Comparison of ENCODE assay signal across 17 cellular contexts in the genomic region with DNA sequence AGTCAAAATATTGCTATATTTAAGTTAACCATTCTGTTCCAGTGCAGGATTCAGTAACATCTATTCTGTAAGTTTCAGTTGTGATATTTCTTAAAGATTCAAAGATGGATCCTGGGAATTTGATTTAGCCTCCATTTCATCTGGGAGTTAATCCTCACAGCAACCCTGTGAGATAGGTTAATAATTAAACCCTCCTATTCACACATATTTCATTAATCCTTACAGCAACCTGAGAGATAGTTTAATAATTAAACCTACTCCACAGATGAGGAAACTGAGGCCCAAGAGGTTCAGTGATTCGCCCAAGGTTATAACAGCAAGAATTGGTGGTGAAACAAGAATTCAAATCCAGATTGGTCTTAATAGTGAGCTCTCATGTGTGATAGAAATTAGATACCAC. TPM values are rescaled to one million over a fixed set of nuclear protein-coding genes. Genes with fewer than 3 reads are reported as not detected.
A peak's percentile ranks its signal among the peaks of the same experiment; 100 is the strongest.
DNase-seq lines count a peak whose midpoint lies in the region; ATAC-seq and TF ChIP-seq lines count a peak whose summit lies in the region.
"Had no signal": no experiment of that assay in that cellular context is flagged by ENCODE, and none has a peak within 500 bp of the region (broad histone marks: within the 10 kb centered on the region; RNA-seq: fewer than 3 reads in every experiment).

No MANE protein-coding gene starts in this region.

- no peak overlapping the region for H2AFZ ChIP-seq in neural progenitor cell (replicated peaks)

- H3K4me3 ChIP-seq in endodermal cell (ENCODE audit: low read length): peak overlapping the region; percentile 50
- H3K4me3 ChIP-seq in neural progenitor cell: no peak overlapping the region
- H3K4me3 ChIP-seq: GM12878 had no signal

- peak overlapping the region; percentile 50 for H3K27ac Mint-ChIP-seq in activated naive CD4-positive, alpha-beta T cell treated with anti-CD3 and anti-CD28 coated beads for 36 hours
- H3K27ac Mint-ChIP-seq in endodermal cell (peak overlapping the region; percentile 33), neural progenitor cell (no peak overlapping the region)

- 88 to 100% methylated on average over 1 of the region's 1 CpG for WGBS in endodermal cell (ENCODE audit: insufficient coverage in 1 of 2, insufficient read length in 1 of 2), 2 experiments

- peaks cover 60% of the 10 kb centered on the region for H4K20me1 ChIP-seq in neural progenitor cell (ENCODE audit: low read depth)

- H3K27me3 Mint-ChIP-seq in activated naive CD4-positive, alpha-beta T cell treated with anti-CD3 and anti-CD28 coated beads for 36 hours (ENCODE audit: low read depth): no peaks in the 10 kb centered on the region
- no peaks in the 10 kb centered on the region for H3K27me3 Mint-ChIP-seq in endodermal cell (ENCODE audit: insufficient read depth)
- no peaks in the 10 kb centered on the region for H3K27me3 Mint-ChIP-seq in neural progenitor cell (ENCODE audit: insufficient read depth, low read depth)
- H3K27me3 Mint-ChIP-seq: CD4-positive, alpha-beta memory T cell had no signal

- no peak for ATAC-seq in GM19455 (IDR thresholded peaks at IDR 0.05; ENCODE audit: unreplicated experiment)

- H3K9me3 ChIP-seq in endodermal cell (ENCODE audit: control insufficient read depth, low read length): no peaks in the 10 kb centered on the region
- no peaks in the 10 kb centered on the region for H3K9me3 ChIP-seq in neural progenitor cell (ENCODE audit: low read depth)

- TF ChIP-seq CTCF in endodermal cell (conservative IDR thresholded peaks at IDR 0.05) (no peak), neural progenitor cell (IDR thresholded peaks at IDR 0.05) (no peak)

- H3K79me2 ChIP-seq in neural progenitor cell (ENCODE audit: low read depth): peaks cover 83% of the 10 kb centered on the region

- H3K4me3 Mint-ChIP-seq in activated naive CD4-positive, alpha-beta T cell treated with anti-CD3 and anti-CD28 coated beads for 36 hours: no peak overlapping the region
- H3K4me3 Mint-ChIP-seq in endodermal cell (peak overlapping the region; percentile 14), neural progenitor cell (no peak overlapping the region)
- H3K4me3 Mint-ChIP-seq: CD4-positive, alpha-beta memory T cell had no signal

- peaks cover 12% of the 10 kb centered on the region for H3K4me1 ChIP-seq in endodermal cell (ENCODE audit: control insufficient read depth, insufficient read depth, low read length)
- no peaks in the 10 kb centered on the region for H3K4me1 ChIP-seq in neural progenitor cell

- H3K27ac ChIP-seq in endodermal cell (ENCODE audit: low read depth, low read length): no peak overlapping the region
- peak overlapping the region; percentile 54 for H3K27ac ChIP-seq in neural progenitor cell

- H3F3A ChIP-seq in neural progenitor cell (ENCODE audit: low read depth): peaks cover 51% of the 10 kb centered on the region

- in situ Hi-C loops in Caki2 (cut with HindIII; ENCODE audit: low pct_unique_long_range_greater_than_20kb, low sequenced_read_pairs): no loop called here

- H3K36me3 ChIP-seq in endodermal cell (ENCODE audit: control insufficient read depth, insufficient read depth, low read length) (peaks cover 70% of the 10 kb centered on the region), neural progenitor cell (peaks cover 13% of the 10 kb centered on the region)

- intact Hi-C loops in activated naive CD4-positive, alpha-beta T cell treated with anti-CD3 and anti-CD28 coated beads for 36 hours (cut with micrococcal nuclease): no loop called here

- H3K9me3 Mint-ChIP-seq in activated naive CD4-positive, alpha-beta T cell treated with anti-CD3 and anti-CD28 coated beads for 36 hours: no peaks in the 10 kb centered on the region
- H3K9me3 Mint-ChIP-seq in endodermal cell: peaks cover 3% of the 10 kb centered on the region
- H3K9me3 Mint-ChIP-seq in neural progenitor cell: no peaks in the 10 kb centered on the region
- H3K9me3 Mint-ChIP-seq: CD4-positive, alpha-beta memory T cell had no signal

- H3K36me3 Mint-ChIP-seq in activated naive CD4-positive, alpha-beta T cell treated with anti-CD3 and anti-CD28 coated beads for 36 hours (ENCODE audit: low read depth): peaks cover 28% of the 10 kb centered on the region
- H3K36me3 Mint-ChIP-seq in endodermal cell (ENCODE audit: low read depth): peaks cover 65% of the 10 kb centered on the region
- peaks cover 42% of the 10 kb centered on the region for H3K36me3 Mint-ChIP-seq in neural progenitor cell

- H3K27me3 ChIP-seq in endodermal cell (ENCODE audit: control insufficient read depth, insufficient read depth, low read length, poor library complexity, severe bottlenecking) (no peaks in the 10 kb centered on the region), neural progenitor cell (no peaks in the 10 kb centered on the region)

- DNase-seq in activated naive CD4-positive, alpha-beta T cell treated with anti-CD3 and anti-CD28 coated beads for 36 hours: no peak
- no peak for DNase-seq in activated naive CD4-positive, alpha-beta T cell (lab: John Stamatoyannopoulos, UW)
- DNase-seq in Caki2 (ENCODE audit: low read depth): peak; percentile 28
- DNase-seq in endodermal cell: no peak
- no peak for DNase-seq in neural progenitor cell (ENCODE audit: low spot score)
- DNase-seq in activated CD4-positive, alpha-beta T cell treated with anti-CD3 and anti-CD28 coated beads for 4 hours: no peak
- no peak for DNase-seq in Kasumi-1 (lab: John Stamatoyannopoulos, UW)
- DNase-seq: AML-193; CD4-positive, alpha-beta memory T cell; HCEC 1CT; IMR-90; MV-4-11; NCI-H1436; NCI-H2029 treated with DMSO at 0.1 percent for 48 hours; NCI-H510A treated with DMSO at 0.1 percent for 48 hours had no signal

- H3K4me1 Mint-ChIP-seq in activated naive CD4-positive, alpha-beta T cell treated with anti-CD3 and anti-CD28 coated beads for 36 hours (ENCODE audit: low read depth): peaks cover 48% of the 10 kb centered on the region
- H3K4me1 Mint-ChIP-seq in endodermal cell: peaks cover 44% of the 10 kb centered on the region
- peaks cover 3% of the 10 kb centered on the region for H3K4me1 Mint-ChIP-seq in neural progenitor cell

- CTCF ChIA-PET in activated naive CD4-positive, alpha-beta T cell treated with anti-CD3 and anti-CD28 coated beads for 36 hours (lab: Charles Lee): no interaction called here

- no peak overlapping the region for H3K4me2 ChIP-seq in neural progenitor cell

- H3K9ac ChIP-seq in endodermal cell (ENCODE audit: extremely low read depth, low read length, poor library complexity, severe bottlenecking): no peak overlapping the region
- H3K9ac ChIP-seq in neural progenitor cell: no peak overlapping the region

RNA-seq across cellular contexts. Expression of a gene that starts 10.9 kb away (rescaled TPM):
- 10 to 100 TPM; 10.7 to 10.8 TPM for total RNA-seq in activated naive CD4-positive, alpha-beta T cell treated with anti-CD3 and anti-CD28 coated beads for 36 hours
- 12.5 and 18.2 TPM in 2 replicates for total RNA-seq in Caki2 (2014; rRNA removed; shearing (Covaris generic); ENCODE audit: low replicate concordance)
- 10 to 100 TPM; 11.4 to 15.2 TPM for total RNA-seq in endodermal cell
- polyA plus RNA-seq in endodermal cell (2013, experiment 1 of 2): 11.3 TPM
- 11.1 TPM for polyA plus RNA-seq in endodermal cell (2013, experiment 2 of 2)
- total RNA-seq in neural progenitor cell (ENCODE audit: low replicate concordance): 8.4 and 11.6 TPM in 2 replicates

RNA-seq across cellular contexts. Expression of a gene that starts 49.7 kb away (rescaled TPM):
- total RNA-seq in activated naive CD4-positive, alpha-beta T cell treated with anti-CD3 and anti-CD28 coated beads for 36 hours: 10 to 100 TPM; 16.7 to 18.4 TPM
- total RNA-seq in Caki2 (2014; rRNA removed; shearing (Covaris generic); ENCODE audit: low replicate concordance): 56.2 and 60.8 TPM in 2 replicates
- total RNA-seq in endodermal cell (10 to 100 TPM; 40.8 to 45.4 TPM), neural progenitor cell (ENCODE audit: low replicate concordance) (32.1 and 44.0 TPM in 2 replicates)
- polyA plus RNA-seq in endodermal cell (2013, experiment 1 of 2): 31.9 TPM
- polyA plus RNA-seq in endodermal cell (2013, experiment 2 of 2): 32.7 TPM
